17 cellular contexts compared by ENCODE assay signal in the genomic region with DNA sequence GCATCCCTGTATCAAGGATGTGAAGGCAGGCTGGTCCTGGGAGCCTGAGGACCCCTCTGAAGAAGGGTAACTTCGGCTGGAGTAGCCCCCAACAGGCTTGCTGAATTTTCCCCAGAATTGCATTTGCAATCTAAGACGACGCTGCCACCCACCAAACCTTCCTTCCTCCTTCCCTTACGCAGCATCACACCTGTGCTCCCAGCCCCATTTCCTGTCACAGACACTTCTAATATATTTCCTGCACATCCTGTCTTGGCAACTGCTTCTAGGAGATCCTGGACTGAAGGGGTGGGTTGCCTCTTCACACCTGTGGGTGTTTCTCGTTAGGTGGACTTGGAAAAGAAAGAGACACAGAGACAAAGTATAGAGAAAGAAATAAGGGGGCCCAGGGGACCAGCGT. TPM values are rescaled to one million over a fixed set of nuclear protein-coding genes. Genes with fewer than 3 reads are reported as not detected.
DNase-seq lines count a peak whose midpoint lies in the region; ATAC-seq and TF ChIP-seq lines count a peak whose summit lies in the region.
"Had no signal": no experiment of that assay in that cellular context is flagged by ENCODE, and none has a peak within 500 bp of the region (broad histone marks: within the 10 kb centered on the region; RNA-seq: fewer than 3 reads in every experiment).

No MANE protein-coding gene starts in this region.

- no peaks in the 10 kb centered on the region for H3K9me3 Mint-ChIP-seq in activated naive CD4-positive, alpha-beta T cell treated with anti-CD3 and anti-CD28 coated beads for 36 hours
- no peaks in the 10 kb centered on the region for H3K9me3 Mint-ChIP-seq in T-cell
- no peaks in the 10 kb centered on the region for H3K9me3 Mint-ChIP-seq in activated naive CD8-positive, alpha-beta T cell treated with anti-CD3 and anti-CD28 coated beads, Interleukin-2, amount 50 U/mL, for 24 hours
- no peaks in the 10 kb centered on the region for H3K9me3 Mint-ChIP-seq in stimulated activated memory B cell treated with anti-CD40 and anti-IgM and Interleukin-4, amounts not matched to agents 10 μg/mL and 1 μg/mL and 100 μg/mL, for 72 hours
- H3K9me3 Mint-ChIP-seq in Caco-2 (ENCODE audit: unreplicated experiment): no peaks in the 10 kb centered on the region

- no peaks in the 10 kb centered on the region for H3K9me3 ChIP-seq in Caco-2
- H3K9me3 ChIP-seq: left ventricle myocardium inferior, tibial nerve had no signal

- H3K4me1 Mint-ChIP-seq in activated naive CD4-positive, alpha-beta T cell treated with anti-CD3 and anti-CD28 coated beads for 36 hours (ENCODE audit: low read depth): peaks cover 87% of the 10 kb centered on the region
- H3K4me1 Mint-ChIP-seq in T-cell (peaks cover 54 to 59% (median 55%) of the 10 kb centered on the region in 3 donors), Caco-2 (ENCODE audit: low read depth, unreplicated experiment) (peaks cover 14% of the 10 kb centered on the region)
- H3K4me1 Mint-ChIP-seq in activated naive CD8-positive, alpha-beta T cell treated with anti-CD3 and anti-CD28 coated beads, Interleukin-2, amount 50 U/mL, for 24 hours: peaks cover 89% of the 10 kb centered on the region
- H3K4me1 Mint-ChIP-seq in stimulated activated memory B cell treated with anti-CD40 and anti-IgM and Interleukin-4, amounts not matched to agents 10 μg/mL and 1 μg/mL and 100 μg/mL, for 72 hours: peaks cover 40% of the 10 kb centered on the region

- TF ChIP-seq CTCF in Caco-2 (IDR thresholded peaks at IDR 0.05; ENCODE audit: insufficient read depth in 1 of 2, low read depth in 1 of 2, low read length in 1 of 2, severe bottlenecking in 1 of 2, unreplicated experiment in 1 of 2): no peak

- ATAC-seq in T-cell (replicated peaks in 1 of 4) (no peak), GM21367 (IDR thresholded peaks at IDR 0.05; ENCODE audit: unreplicated experiment) (no peak)
- no peak for ATAC-seq in activated naive CD8-positive, alpha-beta T cell treated with anti-CD3 and anti-CD28 coated beads, Interleukin-2, amount 50 U/mL, for 24 hours
- ATAC-seq in stimulated activated memory B cell treated with anti-CD40 and anti-IgM and Interleukin-4, amounts not matched to agents 10 μg/mL and 1 μg/mL and 100 μg/mL, for 72 hours: no peak

- no TSS peak for BruUV-seq in Caco-2 (replicated peaks; lab: Mats Ljungman, UMichigan)

- no peak overlapping the region for H3K4me3 Mint-ChIP-seq in activated naive CD4-positive, alpha-beta T cell treated with anti-CD3 and anti-CD28 coated beads for 36 hours
- H3K4me3 Mint-ChIP-seq in T-cell (peak overlapping the region in 1 of 3 donors; percentile 29), Caco-2 (ENCODE audit: unreplicated experiment) (no peak overlapping the region)
- no peak overlapping the region for H3K4me3 Mint-ChIP-seq in activated naive CD8-positive, alpha-beta T cell treated with anti-CD3 and anti-CD28 coated beads, Interleukin-2, amount 50 U/mL, for 24 hours
- no peak overlapping the region for H3K4me3 Mint-ChIP-seq in stimulated activated memory B cell treated with anti-CD40 and anti-IgM and Interleukin-4, amounts not matched to agents 10 μg/mL and 1 μg/mL and 100 μg/mL, for 72 hours

- no peaks in the 10 kb centered on the region for H3K27me3 ChIP-seq in Caco-2 (replicated peaks; ENCODE audit: control insufficient read depth, insufficient read depth, low read length)
- H3K27me3 ChIP-seq: brain microvascular endothelial cell, tibial nerve had no signal

- no peaks in the 10 kb centered on the region for H3K27me3 Mint-ChIP-seq in activated naive CD4-positive, alpha-beta T cell treated with anti-CD3 and anti-CD28 coated beads for 36 hours (ENCODE audit: low read depth)
- H3K27me3 Mint-ChIP-seq in T-cell: no peaks in the 10 kb centered on the region
- H3K27me3 Mint-ChIP-seq in activated naive CD8-positive, alpha-beta T cell treated with anti-CD3 and anti-CD28 coated beads, Interleukin-2, amount 50 U/mL, for 24 hours: peaks cover 4% of the 10 kb centered on the region
- H3K27me3 Mint-ChIP-seq in stimulated activated memory B cell treated with anti-CD40 and anti-IgM and Interleukin-4, amounts not matched to agents 10 μg/mL and 1 μg/mL and 100 μg/mL, for 72 hours: no peaks in the 10 kb centered on the region
- H3K27me3 Mint-ChIP-seq in Caco-2 (ENCODE audit: insufficient read depth, unreplicated experiment): no peaks in the 10 kb centered on the region

- intact Hi-C loops in activated naive CD4-positive, alpha-beta T cell treated with anti-CD3 and anti-CD28 coated beads for 36 hours (cut with micrococcal nuclease): loop anchor here (10.0 kb wide), 2 partner anchors 582 to 718 kb away; a partner anchor contains a TSS
- intact Hi-C loops in Caco-2 (cut with micrococcal nuclease; ENCODE audit: unreplicated experiment): no loop called here

- POLR2A ChIA-PET in T-cell (lab: Charles Lee): no interaction called here
- POLR2A ChIA-PET in Caco-2 (lab: Charles Lee): no interaction called here

- peak; percentile 56 for DNase-seq in activated naive CD4-positive, alpha-beta T cell treated with anti-CD3 and anti-CD28 coated beads for 36 hours
- DNase-seq in activated naive CD4-positive, alpha-beta T cell (lab: John Stamatoyannopoulos, UW): no peak
- DNase-seq in T-cell (no peak), hepatic stellate cell (ENCODE audit: low spot score) (no peak), Caco-2 (no peak)
- DNase-seq in activated naive CD8-positive, alpha-beta T cell treated with anti-CD3 and anti-CD28 coated beads, Interleukin-2, amount 50 U/mL, for 24 hours: no peak
- DNase-seq: brain microvascular endothelial cell, cortex of kidney, EL, GM23248, left ventricle myocardium inferior, NCI-H1436, NCI-H2171, NCI-H526 treated with DMSO at 0.1 percent for 48 hours had no signal

- peaks cover 12% of the 10 kb centered on the region for H3K36me3 Mint-ChIP-seq in activated naive CD4-positive, alpha-beta T cell treated with anti-CD3 and anti-CD28 coated beads for 36 hours (ENCODE audit: low read depth)
- no peaks in the 10 kb centered on the region for H3K36me3 Mint-ChIP-seq in T-cell
- peaks cover 14% of the 10 kb centered on the region for H3K36me3 Mint-ChIP-seq in activated naive CD8-positive, alpha-beta T cell treated with anti-CD3 and anti-CD28 coated beads, Interleukin-2, amount 50 U/mL, for 24 hours (ENCODE audit: low read depth)
- no peaks in the 10 kb centered on the region for H3K36me3 Mint-ChIP-seq in stimulated activated memory B cell treated with anti-CD40 and anti-IgM and Interleukin-4, amounts not matched to agents 10 μg/mL and 1 μg/mL and 100 μg/mL, for 72 hours
- no peaks in the 10 kb centered on the region for H3K36me3 Mint-ChIP-seq in Caco-2 (ENCODE audit: insufficient read depth, unreplicated experiment)

- no peaks in the 10 kb centered on the region for H3K36me3 ChIP-seq in Caco-2 (ENCODE audit: control insufficient read depth, insufficient read depth, low read length)
- H3K36me3 ChIP-seq: brain microvascular endothelial cell, left ventricle myocardium inferior, tibial nerve had no signal

- no peak overlapping the region for H3K4me3 ChIP-seq in Caco-2 (ENCODE audit: low read depth, low read length)
- H3K4me3 ChIP-seq: GM23248, left ventricle myocardium inferior, tibial nerve had no signal

- peaks cover 9% of the 10 kb centered on the region for H3K4me1 ChIP-seq in Caco-2

- H3K27ac Mint-ChIP-seq in activated naive CD4-positive, alpha-beta T cell treated with anti-CD3 and anti-CD28 coated beads for 36 hours: peak overlapping the region; percentile 97
- H3K27ac Mint-ChIP-seq in T-cell (peak overlapping the region; percentile 91 to 95), Caco-2 (ENCODE audit: unreplicated experiment) (no peak overlapping the region)
- H3K27ac Mint-ChIP-seq in activated naive CD8-positive, alpha-beta T cell treated with anti-CD3 and anti-CD28 coated beads, Interleukin-2, amount 50 U/mL, for 24 hours: peak overlapping the region; percentile 68
- H3K27ac Mint-ChIP-seq in stimulated activated memory B cell treated with anti-CD40 and anti-IgM and Interleukin-4, amounts not matched to agents 10 μg/mL and 1 μg/mL and 100 μg/mL, for 72 hours: peak overlapping the region; percentile 31

- CTCF ChIA-PET in activated naive CD4-positive, alpha-beta T cell treated with anti-CD3 and anti-CD28 coated beads for 36 hours (lab: Charles Lee): interaction anchor here (0.6 to 1.1 kb wide), 2 partner anchors 9 to 225 kb away, joined by 3 to 4 read pairs; no protein-coding TSS in a partner anchor
- CTCF ChIA-PET in T-cell (lab: Charles Lee): no interaction called here
- CTCF ChIA-PET in Caco-2 (lab: Charles Lee): no interaction called here

RNA-seq across cellular contexts. Expression of a gene that starts 9.4 kb away (rescaled TPM):
- total RNA-seq in activated naive CD4-positive, alpha-beta T cell treated with anti-CD3 and anti-CD28 coated beads for 36 hours: 1,000 to 10,000 TPM; 1,371 to 1,393 TPM
- total RNA-seq in T-cell (100 to 1,000 TPM in 1 of 5 donors, 10 to 100 TPM in 4; 66.3 to 108 (median 94.8) TPM), Caco-2 (2022) (412 and 462 TPM in 2 replicates)

RNA-seq across cellular contexts. Expression of a gene that starts 15.4 kb away (rescaled TPM):
- 10 to 100 TPM; 51.0 to 55.2 TPM for total RNA-seq in activated naive CD4-positive, alpha-beta T cell treated with anti-CD3 and anti-CD28 coated beads for 36 hours
- total RNA-seq in T-cell (10 to 100 TPM; 25.9 to 91.4 (median 33.5) TPM), Caco-2 (2022) (69.3 and 70.5 TPM in 2 replicates)

RNA-seq across cellular contexts. Expression of a gene that starts 29.2 kb away (rescaled TPM):
- total RNA-seq in activated naive CD4-positive, alpha-beta T cell treated with anti-CD3 and anti-CD28 coated beads for 36 hours: 10 to 100 TPM; 54.9 to 64.0 TPM
- total RNA-seq in T-cell (10 to 100 TPM; 32.2 to 51.0 (median 46.8) TPM), Caco-2 (2022) (77.5 and 84.7 TPM in 2 replicates)

RNA-seq across cellular contexts. Expression of a gene that starts 29.4 kb away (rescaled TPM):
- 10 to 100 TPM; 20.7 to 26.5 TPM for total RNA-seq in activated naive CD4-positive, alpha-beta T cell treated with anti-CD3 and anti-CD28 coated beads for 36 hours
- total RNA-seq in T-cell: 10 to 100 TPM; 16.1 to 38.8 (median 36.2) TPM
- total RNA-seq in Caco-2 (2022): 43.5 and 48.3 TPM in 2 replicates
